In genomic region chr15:73448158-73448758, GRCh38 we compare ENCODE assay signal across 10 cellular contexts. TPM values are rescaled to one million over a fixed set of nuclear protein-coding genes. Genes with fewer than 3 reads are reported as not detected.
A peak's percentile ranks its signal among the peaks of the same experiment; 100 is the strongest.
DNase-seq lines count a peak whose midpoint lies in the region; ATAC-seq, FAIRE-seq and TF ChIP-seq lines count a peak whose summit lies in the region.
"Not testable (repeated sequence)": the region's sequence is repeated elsewhere in the genome, so short reads cannot be mapped to it uniquely, and the experiment has no call there.
"Had no signal": no experiment of that assay in that cellular context is flagged by ENCODE, and none has a peak within 500 bp of the region (broad histone marks: within the 10 kb centered on the region; RNA-seq: fewer than 3 reads in every experiment).

No MANE protein-coding gene starts in this region.

- not testable (repeated sequence) for H4K20me1 ChIP-seq in PC-3 (ENCODE audit: low read length)

- not testable (repeated sequence) for H3K27ac ChIP-seq in CD4-positive, CD25-positive, alpha-beta regulatory T cell (ENCODE audit: insufficient read depth, low read length, poor library complexity, severe bottlenecking); PC-3 (ENCODE audit: low read length); colonic mucosa; small intestine (ENCODE audit: low read depth in 1 of 2, low read length in 1 of 2)

- H3F3A ChIP-seq in PC-3 (ENCODE audit: low read length, unreplicated experiment), result not testable (repeated sequence)

- FAIRE-seq in small intestine (lab: Jason Lieb, UNC), result not testable (repeated sequence)

- peak overlapping the region in 3 of 4 donors; percentile 19 to 61 (median 36) for H3K4me3 Mint-ChIP-seq in CD4-positive, CD25-positive, alpha-beta regulatory T cell
- not testable (repeated sequence) for H3K4me3 Mint-ChIP-seq in activated CD4-positive, alpha-beta T cell treated with anti-CD3 and anti-CD28 coated beads, Interleukin-2, amount 10 ng/mL, durations not matched to agents 7 days and 5 days; activated T-helper 2 cell treated with anti-CD3 and anti-CD28 coated beads, Interferon-gamma antibody, Interleukin-2, Interleukin-4, amounts not matched to agents 10 μg/mL and 5 μg/mL and 100 μg/mL, durations not matched to agents 14 hours and 24 hours and 36 hours (ENCODE audit: low read depth)

- not testable (repeated sequence) for H3K27me3 ChIP-seq in CD4-positive, CD25-positive, alpha-beta regulatory T cell (ENCODE audit: control insufficient read depth, insufficient read depth, low read length); colonic mucosa; small intestine (ENCODE audit: control insufficient read depth in 2 of 2, insufficient read depth in 2 of 2, low read length in 2 of 2)
- peaks cover 15% of the 10 kb centered on the region for H3K27me3 ChIP-seq in PC-3 (ENCODE audit: low read length)

- H3K36me3 Mint-ChIP-seq in CD4-positive, CD25-positive, alpha-beta regulatory T cell, result peaks cover 20% of the 10 kb centered on the region
- not testable (repeated sequence) for H3K36me3 Mint-ChIP-seq in activated CD4-positive, alpha-beta T cell treated with anti-CD3 and anti-CD28 coated beads, Interleukin-2, amount 10 ng/mL, durations not matched to agents 7 days and 5 days (ENCODE audit: low read depth); activated T-helper 2 cell treated with anti-CD3 and anti-CD28 coated beads, Interferon-gamma antibody, Interleukin-2, Interleukin-4, amounts not matched to agents 10 μg/mL and 5 μg/mL and 100 μg/mL, durations not matched to agents 14 hours and 24 hours and 36 hours (ENCODE audit: low read depth)

- not testable (repeated sequence) for H3K9ac ChIP-seq in PC-3 (ENCODE audit: low read length); colonic mucosa (ENCODE audit: low read depth in 2 of 2, low read length in 2 of 2)

- peak overlapping the region; percentile 38 to 84 (median 72) for H3K27ac Mint-ChIP-seq in CD4-positive, CD25-positive, alpha-beta regulatory T cell
- peak overlapping the region; percentile 73 for H3K27ac Mint-ChIP-seq in activated CD4-positive, alpha-beta T cell treated with anti-CD3 and anti-CD28 coated beads, Interleukin-2, amount 10 ng/mL, durations not matched to agents 7 days and 5 days
- H3K27ac Mint-ChIP-seq in activated T-helper 2 cell treated with anti-CD3 and anti-CD28 coated beads, Interferon-gamma antibody, Interleukin-2, Interleukin-4, amounts not matched to agents 10 μg/mL and 5 μg/mL and 100 μg/mL, durations not matched to agents 14 hours and 24 hours and 36 hours, result not testable (repeated sequence)

- H3K4me1 Mint-ChIP-seq in CD4-positive, CD25-positive, alpha-beta regulatory T cell, result peaks cover 10 to 30% (median 16%) of the 10 kb centered on the region in 4 donors
- peaks cover 23% of the 10 kb centered on the region for H3K4me1 Mint-ChIP-seq in activated CD4-positive, alpha-beta T cell treated with anti-CD3 and anti-CD28 coated beads, Interleukin-2, amount 10 ng/mL, durations not matched to agents 7 days and 5 days
- H3K4me1 Mint-ChIP-seq in activated T-helper 2 cell treated with anti-CD3 and anti-CD28 coated beads, Interferon-gamma antibody, Interleukin-2, Interleukin-4, amounts not matched to agents 10 μg/mL and 5 μg/mL and 100 μg/mL, durations not matched to agents 14 hours and 24 hours and 36 hours (ENCODE audit: low read depth), result not testable (repeated sequence)

- CTCF ChIA-PET in PC-3 (lab: Charles Lee); activated CD4-positive, alpha-beta T cell treated with anti-CD3 and anti-CD28 coated beads, Interleukin-2, amount 10 ng/mL, durations not matched to agents 7 days and 5 days (lab: Charles Lee): not testable (repeated sequence)

- not testable (repeated sequence) for TF ChIP-seq CTCF in PC-3 (conservative IDR thresholded peaks at IDR 0.05; ENCODE audit: low read depth, low read length); colonic mucosa (IDR thresholded peaks at IDR 0.05)

- peaks cover 8 to 12% of the 10 kb centered on the region in 2 experiments for H3K9me3 ChIP-seq in CD4-positive, CD25-positive, alpha-beta regulatory T cell (ENCODE audit: control insufficient read depth in 2 of 2, low read length in 2 of 2)
- H3K9me3 ChIP-seq in PC-3 (ENCODE audit: low read length); colonic mucosa; small intestine (ENCODE audit: control insufficient read depth, low read depth): not testable (repeated sequence)

- H3K27me3 Mint-ChIP-seq in CD4-positive, CD25-positive, alpha-beta regulatory T cell, result peaks cover 13% of the 10 kb centered on the region
- H3K27me3 Mint-ChIP-seq in activated CD4-positive, alpha-beta T cell treated with anti-CD3 and anti-CD28 coated beads, Interleukin-2, amount 10 ng/mL, durations not matched to agents 7 days and 5 days, result peaks cover 47% of the 10 kb centered on the region
- peaks cover 30% of the 10 kb centered on the region for H3K27me3 Mint-ChIP-seq in activated T-helper 2 cell treated with anti-CD3 and anti-CD28 coated beads, Interferon-gamma antibody, Interleukin-2, Interleukin-4, amounts not matched to agents 10 μg/mL and 5 μg/mL and 100 μg/mL, durations not matched to agents 14 hours and 24 hours and 36 hours (ENCODE audit: low read depth)

- POLR2A ChIA-PET in PC-3 (lab: Charles Lee; ENCODE audit: unreplicated experiment); activated CD4-positive, alpha-beta T cell treated with anti-CD3 and anti-CD28 coated beads, Interleukin-2, amount 10 ng/mL, durations not matched to agents 7 days and 5 days (lab: Charles Lee): not testable (repeated sequence)

- peak overlapping the region; percentile 26 for H3K4me3 ChIP-seq in CD4-positive, CD25-positive, alpha-beta regulatory T cell (ENCODE audit: low read depth, low read length)
- H3K4me3 ChIP-seq in PC-3 (ENCODE audit: low read length); colonic mucosa; small intestine (ENCODE audit: low read depth in 1 of 2, low read length in 2 of 2): not testable (repeated sequence)

- H3K9me3 Mint-ChIP-seq in CD4-positive, CD25-positive, alpha-beta regulatory T cell, result peaks cover 3 to 55% (median 26%) of the 10 kb centered on the region in 7 donors
- peaks cover 16% of the 10 kb centered on the region for H3K9me3 Mint-ChIP-seq in activated CD4-positive, alpha-beta T cell treated with anti-CD3 and anti-CD28 coated beads, Interleukin-2, amount 10 ng/mL, durations not matched to agents 7 days and 5 days
- H3K9me3 Mint-ChIP-seq in activated T-helper 2 cell treated with anti-CD3 and anti-CD28 coated beads, Interferon-gamma antibody, Interleukin-2, Interleukin-4, amounts not matched to agents 10 μg/mL and 5 μg/mL and 100 μg/mL, durations not matched to agents 14 hours and 24 hours and 36 hours, result not testable (repeated sequence)

- H3K9me2 ChIP-seq in PC-3 (replicated peaks; ENCODE audit: low read length), result not testable (repeated sequence)

- not testable (repeated sequence) for H3K36me3 ChIP-seq in CD4-positive, CD25-positive, alpha-beta regulatory T cell (ENCODE audit: control insufficient read depth, insufficient read depth, low read length); PC-3 (ENCODE audit: low read depth, low read length); colonic mucosa; small intestine (ENCODE audit: control insufficient read depth in 2 of 2, insufficient read depth in 2 of 2, low read length in 2 of 2)

- H2AFZ ChIP-seq in PC-3 (ENCODE audit: low read length), result not testable (repeated sequence)

- 30 to 51% (median 43%) methylated on average over 5 of the region's 5 CpGs for WGBS in small intestine, 3 donors

- not testable (repeated sequence) for H3K4me2 ChIP-seq in PC-3 (ENCODE audit: low read length)

- H3K79me2 ChIP-seq in PC-3 (ENCODE audit: low read length), result not testable (repeated sequence)

- H3K4me1 ChIP-seq in CD4-positive, CD25-positive, alpha-beta regulatory T cell (ENCODE audit: control insufficient read depth, insufficient read depth, low read length, poor library complexity, severe bottlenecking); PC-3 (ENCODE audit: insufficient read depth, low read length); colonic mucosa; small intestine (ENCODE audit: control insufficient read depth in 2 of 2, insufficient read depth in 1 of 2, low read depth in 1 of 2, low read length in 1 of 2): not testable (repeated sequence)

- not testable (repeated sequence) for ATAC-seq in CD4-positive, CD25-positive, alpha-beta regulatory T cell (ENCODE audit: low read depth in 2 of 2); PC-3

- DNase-seq in CD4-positive, CD25-positive, alpha-beta regulatory T cell, result peak in 2 of 3 donors; percentile 47 to 84
- peak; percentile 45 for DNase-seq in H4 (ENCODE audit: low spot score)
- peak; percentile 36 for DNase-seq in PC-3
- peak; percentile 55 for DNase-seq in activated CD4-positive, alpha-beta T cell treated with anti-CD3 and anti-CD28 coated beads, Interleukin-2, amount 10 ng/mL, durations not matched to agents 7 days and 5 days
- peak; percentile 16 for DNase-seq in activated T-helper 2 cell treated with anti-CD3 and anti-CD28 coated beads, Interferon-gamma antibody, Interleukin-2, Interleukin-4, amounts not matched to agents 10 μg/mL and 5 μg/mL and 100 μg/mL, durations not matched to agents 14 hours and 24 hours and 36 hours (ENCODE audit: low spot score)
- peak; percentile 81 for DNase-seq in colonic mucosa
- DNase-seq in kidney tubule cell (ENCODE audit: low spot score), result peak; percentile 20
- DNase-seq in small intestine, result peak; percentile 65

- not testable (repeated sequence) for BruUV-seq in PC-3 (replicated peaks; lab: Mats Ljungman, UMichigan)

- intact Hi-C loops in PC-3 (cut with micrococcal nuclease); activated T-helper 2 cell treated with anti-CD3 and anti-CD28 coated beads, Interferon-gamma antibody, Interleukin-2, Interleukin-4, amounts not matched to agents 10 μg/mL and 5 μg/mL and 100 μg/mL, durations not matched to agents 14 hours and 24 hours and 36 hours (cut with micrococcal nuclease); colonic mucosa (cut with DNase I): not testable (repeated sequence)

RNA-seq across cellular contexts. Expression of gene REC114, which starts 5.3 kb away (rescaled TPM):
- total RNA-seq in CD4-positive, CD25-positive, alpha-beta regulatory T cell, result not detected
- not detected for polyA plus RNA-seq in CD4-positive, CD25-positive, alpha-beta regulatory T cell
- total RNA-seq in H4 (2014; rRNA removed; shearing (Covaris generic)), result not detected in 2 replicates
- total RNA-seq in PC-3 (2014; rRNA removed) (not detected in 2 replicates), colonic mucosa (not detected)
- not detected for total RNA-seq in activated CD4-positive, alpha-beta T cell treated with anti-CD3 and anti-CD28 coated beads, Interleukin-2, amount 10 ng/mL, durations not matched to agents 7 days and 5 days
- total RNA-seq in activated T-helper 2 cell treated with anti-CD3 and anti-CD28 coated beads, Interferon-gamma antibody, Interleukin-2, Interleukin-4, amounts not matched to agents 10 μg/mL and 5 μg/mL and 100 μg/mL, durations not matched to agents 14 hours and 24 hours and 36 hours, result not detected in 2 replicates
- not detected for polyA plus RNA-seq in small intestine
- total RNA-seq: A172, HepG2 had no signal
- polyA plus RNA-seq: HepG2 had no signal

Comparison
In these comparisons a context has a peak if more than half of its experiments do, and no peak if none do; other contexts are left out.
1. DNase-seq: peak in every context shown above with its lines; median percentile 81 in colonic mucosa; 66 in CD4-positive, CD25-positive, alpha-beta regulatory T cell; 65 in small intestine; 55 in activated CD4-positive, alpha-beta T cell treated with anti-CD3 and anti-CD28 coated beads, Interleukin-2, amount 10 ng/mL, durations not matched to agents 7 days and 5 days; 45 in H4; 36 in PC-3; 20 in kidney tubule cell; 16 in activated T-helper 2 cell treated with anti-CD3 and anti-CD28 coated beads, Interferon-gamma antibody, Interleukin-2, Interleukin-4, amounts not matched to agents 10 μg/mL and 5 μg/mL and 100 μg/mL, durations not matched to agents 14 hours and 24 hours and 36 hours.